ENCODE assay signal across 10 cellular contexts in genomic region chr20:40683221-40683893, GRCh38. TPM values are rescaled to one million over a fixed set of nuclear protein-coding genes. Genes with fewer than 3 reads are reported as not detected.
DNase-seq lines count a peak whose midpoint lies in the region; ATAC-seq and TF ChIP-seq lines count a peak whose summit lies in the region.
"Had no signal": no experiment of that assay in that cellular context is flagged by ENCODE, and none has a peak within 500 bp of the region (broad histone marks: within the 10 kb centered on the region; RNA-seq: fewer than 3 reads in every experiment).

No MANE protein-coding gene starts in this region.

- H4K20me1 ChIP-seq in neural cell (ENCODE audit: insufficient read depth), result peaks cover 12% of the 10 kb centered on the region

- H3K27me3 ChIP-seq in neural cell (ENCODE audit: insufficient read depth, low read depth, low read length), result peaks cover 85% of the 10 kb centered on the region
- no peaks in the 10 kb centered on the region for H3K27me3 ChIP-seq in aorta (ENCODE audit: control insufficient read depth in 1 of 2, insufficient read depth in 2 of 2, low read length in 1 of 2)
- peaks cover 79% of the 10 kb centered on the region for H3K27me3 ChIP-seq in CD4-positive, alpha-beta T cell (ENCODE audit: control insufficient read depth, insufficient read depth, low read length)
- H3K27me3 ChIP-seq in BE2C, result peaks cover 42% of the 10 kb centered on the region

- H3K9me3 ChIP-seq in neural cell (ENCODE audit: low read length) (no peaks in the 10 kb centered on the region), aorta (ENCODE audit: control insufficient read depth, low read length) (no peaks in the 10 kb centered on the region), BE2C (no peaks in the 10 kb centered on the region)
- H3K9me3 ChIP-seq in CD4-positive, alpha-beta T cell (ENCODE audit: control insufficient read depth, low read length), result no peaks in the 10 kb centered on the region

- peaks cover 10% of the 10 kb centered on the region for H3K4me1 Mint-ChIP-seq in activated CD8-positive, alpha-beta T cell treated with anti-CD3 and anti-CD28 coated beads, Interleukin-2, amount 10 ng/mL, durations not matched to agents 7 days and 5 days (ENCODE audit: low read depth)
- H3K4me1 Mint-ChIP-seq in activated CD8-positive, alpha-beta T cell treated with anti-CD3 and anti-CD28 coated beads for 36 hours (ENCODE audit: low read depth), result peaks cover 1% of the 10 kb centered on the region
- H3K4me1 Mint-ChIP-seq in CD4-positive, alpha-beta T cell (ENCODE audit: low read depth), result no peaks in the 10 kb centered on the region

- DNase-seq in activated CD8-positive, alpha-beta T cell treated with anti-CD3 and anti-CD28 coated beads, Interleukin-2, amount 10 ng/mL, durations not matched to agents 7 days and 5 days, result no peak
- DNase-seq in activated CD8-positive, alpha-beta T cell treated with anti-CD3 and anti-CD28 coated beads for 36 hours, result no peak
- DNase-seq in cardiac septum (ENCODE audit: low spot score), result peak; percentile 72
- DNase-seq in aorta, result peak; percentile 80 to 84
- no peak for DNase-seq in CD4-positive, alpha-beta T cell
- DNase-seq in effector CD8-positive, alpha-beta T cell (lab: John Stamatoyannopoulos, UW), result no peak
- no peak for DNase-seq in BE2C
- DNase-seq: SIG-M5; stimulated activated CD4-positive, alpha-beta T cell treated with anti-CD3 and anti-CD28 coated beads, Interleukin-2, amount 100 ng/mL, for 48 hours had no signal

- TF ChIP-seq EP300 in neural cell (conservative IDR thresholded peaks at IDR 0.05; ENCODE audit: poor library complexity, severe bottlenecking), result no peak

- H3K4me1 ChIP-seq in aorta (ENCODE audit: control insufficient read depth in 1 of 2, insufficient read depth in 2 of 2, low read length in 2 of 2) (no peaks in the 10 kb centered on the region), BE2C (no peaks in the 10 kb centered on the region)

- ATAC-seq in activated CD8-positive, alpha-beta T cell treated with anti-CD3 and anti-CD28 coated beads, Interleukin-2, amount 10 ng/mL, durations not matched to agents 7 days and 5 days, result peak; percentile 34
- no peak for ATAC-seq in activated CD8-positive, alpha-beta T cell treated with anti-CD3 and anti-CD28 coated beads for 36 hours
- peak; percentile 38 for ATAC-seq in aorta (ENCODE audit: low FRiP score)
- no peak for ATAC-seq in CD4-positive, alpha-beta T cell (ENCODE audit: poor library complexity)

- no peaks in the 10 kb centered on the region for H3F3A ChIP-seq in neural cell (ENCODE audit: insufficient read depth, low read length, poor library complexity, severe bottlenecking)

- POLR2A ChIA-PET in activated CD8-positive, alpha-beta T cell treated with anti-CD3 and anti-CD28 coated beads, Interleukin-2, amount 10 ng/mL, durations not matched to agents 7 days and 5 days (lab: Charles Lee), result no interaction called here
- POLR2A ChIA-PET in activated CD8-positive, alpha-beta T cell treated with anti-CD3 and anti-CD28 coated beads for 36 hours (lab: Charles Lee), result no interaction called here
- POLR2A ChIA-PET in CD4-positive, alpha-beta T cell (lab: Charles Lee), result no interaction called here

- peaks cover 12% of the 10 kb centered on the region for H3K79me2 ChIP-seq in neural cell (replicated peaks; ENCODE audit: insufficient read depth, low read length)

- H3K4me2 ChIP-seq in neural cell (ENCODE audit: low read length), result no peak overlapping the region

- CTCF ChIA-PET in activated CD8-positive, alpha-beta T cell treated with anti-CD3 and anti-CD28 coated beads, Interleukin-2, amount 10 ng/mL, durations not matched to agents 7 days and 5 days (lab: Charles Lee), result interaction anchor here (1.3 kb wide), 1 partner anchor 9 kb away, joined by 3 read pairs; no protein-coding TSS in a partner anchor
- CTCF ChIA-PET in activated CD8-positive, alpha-beta T cell treated with anti-CD3 and anti-CD28 coated beads for 36 hours (lab: Charles Lee), result no interaction called here
- CTCF ChIA-PET in CD4-positive, alpha-beta T cell (lab: Charles Lee), result no interaction called here

- H2AFZ ChIP-seq in neural cell (ENCODE audit: low read depth, low read length), result no peak overlapping the region

- no peak overlapping the region for H3K9ac ChIP-seq in neural cell (ENCODE audit: low read length)

- no peak overlapping the region for H3K27ac Mint-ChIP-seq in activated CD8-positive, alpha-beta T cell treated with anti-CD3 and anti-CD28 coated beads, Interleukin-2, amount 10 ng/mL, durations not matched to agents 7 days and 5 days
- H3K27ac Mint-ChIP-seq in activated CD8-positive, alpha-beta T cell treated with anti-CD3 and anti-CD28 coated beads for 36 hours, result no peak overlapping the region
- H3K27ac Mint-ChIP-seq in CD4-positive, alpha-beta T cell, result no peak overlapping the region

- no peak for TF ChIP-seq CTCF in activated CD8-positive, alpha-beta T cell treated with anti-CD3 and anti-CD28 coated beads for 36 hours (IDR thresholded peaks at IDR 0.05)
- TF ChIP-seq CTCF in neural cell (IDR thresholded peaks at IDR 0.05; ENCODE audit: poor library complexity, severe bottlenecking) (no peak), BE2C (IDR thresholded peaks at IDR 0.05; ENCODE audit: low read depth, low read length) (no peak)
- no peak for TF ChIP-seq CTCF in CD4-positive, alpha-beta T cell (IDR thresholded peaks at IDR 0.05)

- H3K9me2 ChIP-seq in neural cell (ENCODE audit: insufficient read depth, low read length), result no peaks in the 10 kb centered on the region

- H3K27me3 Mint-ChIP-seq in activated CD8-positive, alpha-beta T cell treated with anti-CD3 and anti-CD28 coated beads, Interleukin-2, amount 10 ng/mL, durations not matched to agents 7 days and 5 days (ENCODE audit: low read depth), result peaks cover 79% of the 10 kb centered on the region
- H3K27me3 Mint-ChIP-seq in activated CD8-positive, alpha-beta T cell treated with anti-CD3 and anti-CD28 coated beads for 36 hours, result peaks cover 71% of the 10 kb centered on the region
- H3K27me3 Mint-ChIP-seq in CD4-positive, alpha-beta T cell, result peaks cover 80% of the 10 kb centered on the region

- H3K4me3 ChIP-seq in neural cell (ENCODE audit: low read length) (peak overlapping the region; percentile 54), aorta (ENCODE audit: low read length in 2 of 2) (peak overlapping the region in 1 of 2 donors; percentile 7), BE2C (ENCODE audit: low read depth, low read length) (no peak overlapping the region)

- H3K4me3 Mint-ChIP-seq in activated CD8-positive, alpha-beta T cell treated with anti-CD3 and anti-CD28 coated beads, Interleukin-2, amount 10 ng/mL, durations not matched to agents 7 days and 5 days, result no peak overlapping the region
- no peak overlapping the region for H3K4me3 Mint-ChIP-seq in activated CD8-positive, alpha-beta T cell treated with anti-CD3 and anti-CD28 coated beads for 36 hours
- no peak overlapping the region for H3K4me3 Mint-ChIP-seq in CD4-positive, alpha-beta T cell

- 40 to 69% methylated on average over 58 of the region's 58 CpGs for WGBS in aorta, 2 donors

- intact Hi-C loops in activated CD8-positive, alpha-beta T cell treated with anti-CD3 and anti-CD28 coated beads for 36 hours (cut with micrococcal nuclease), result loop anchor here (10.0 kb wide), 1 partner anchor 519 kb away; no protein-coding TSS in a partner anchor
- intact Hi-C loops in cardiac septum (cut with DNase I), result no loop called here
- intact Hi-C loops in aorta (cut with DNase I), result loop anchor here in 1 of 2 donors (10.0 kb wide), 1 partner anchor 399 kb away; no protein-coding TSS in a partner anchor
- intact Hi-C loops in CD4-positive, alpha-beta T cell (cut with DNase I, micrococcal nuclease), result no loop called here

- H3K36me3 Mint-ChIP-seq in activated CD8-positive, alpha-beta T cell treated with anti-CD3 and anti-CD28 coated beads, Interleukin-2, amount 10 ng/mL, durations not matched to agents 7 days and 5 days (ENCODE audit: low read depth), result no peaks in the 10 kb centered on the region
- H3K36me3 Mint-ChIP-seq in activated CD8-positive, alpha-beta T cell treated with anti-CD3 and anti-CD28 coated beads for 36 hours (ENCODE audit: low read depth), result no peaks in the 10 kb centered on the region
- no peaks in the 10 kb centered on the region for H3K36me3 Mint-ChIP-seq in CD4-positive, alpha-beta T cell (ENCODE audit: low read depth)

- peaks cover 5% of the 10 kb centered on the region for H3K36me3 ChIP-seq in neural cell (ENCODE audit: insufficient read depth, low read length)
- H3K36me3 ChIP-seq in aorta (ENCODE audit: control insufficient read depth in 1 of 2, insufficient read depth in 2 of 2, low read length in 1 of 2), result no peaks in the 10 kb centered on the region
- H3K36me3 ChIP-seq in BE2C, result no peaks in the 10 kb centered on the region

- H3K27ac ChIP-seq in neural cell (ENCODE audit: low read length), result no peak overlapping the region
- no peak overlapping the region for H3K27ac ChIP-seq in aorta (ENCODE audit: low read depth in 1 of 2, low read length in 2 of 2)
- no peak overlapping the region for H3K27ac ChIP-seq in CD4-positive, alpha-beta T cell (ENCODE audit: low read depth, low read length)

- TF ChIP-seq RAD21 in neural cell (conservative IDR thresholded peaks at IDR 0.05), result no peak

- H3K9me3 Mint-ChIP-seq in activated CD8-positive, alpha-beta T cell treated with anti-CD3 and anti-CD28 coated beads, Interleukin-2, amount 10 ng/mL, durations not matched to agents 7 days and 5 days (ENCODE audit: insufficient read depth), result no peaks in the 10 kb centered on the region
- no peaks in the 10 kb centered on the region for H3K9me3 Mint-ChIP-seq in activated CD8-positive, alpha-beta T cell treated with anti-CD3 and anti-CD28 coated beads for 36 hours
- H3K9me3 Mint-ChIP-seq in CD4-positive, alpha-beta T cell, result no peaks in the 10 kb centered on the region

TF ChIP-seq in neural cell, 6 proteins besides CTCF, POLR2A, EP300 and RAD21:
- TF ChIP-seq MXI1 (conservative IDR thresholded peaks at IDR 0.05; ENCODE audit: poor library complexity, severe bottlenecking), result no peak
- TF ChIP-seq SMC3 (conservative IDR thresholded peaks at IDR 0.05; ENCODE audit: poor library complexity), result no peak
- peak; percentile 8 for TF ChIP-seq POLR2AphosphoS5 (IDR thresholded peaks at IDR 0.05)

RNA-seq across cellular contexts. Expression of gene MAFB, which starts 5.7 kb away (rescaled TPM):
- under 1 TPM in 1 of 2 experiments, not detected in 1; 0.08 TPM for total RNA-seq in activated CD8-positive, alpha-beta T cell treated with anti-CD3 and anti-CD28 coated beads, Interleukin-2, amount 10 ng/mL, durations not matched to agents 7 days and 5 days
- total RNA-seq in activated CD8-positive, alpha-beta T cell treated with anti-CD3 and anti-CD28 coated beads for 36 hours, result not detected
- total RNA-seq in cardiac septum, result 6.8 TPM
- 4.7 and 5.6 TPM in 2 replicates for polyA plus RNA-seq in neural cell
- 10.5 and 11.0 TPM in 2 replicates for polyA minus RNA-seq in neural cell
- total RNA-seq in aorta, result 10 to 100 TPM; 55.0 to 66.3 TPM
- 10 to 100 TPM in 1 of 2 donors, 1 to 10 TPM in 1; 4.2 to 20.8 TPM for polyA plus RNA-seq in aorta
- total RNA-seq in CD4-positive, alpha-beta T cell, result 1 to 10 TPM; 3.3 to 3.7 TPM
- 3.1 TPM for polyA plus RNA-seq in BE2C (2012; ENCODE audit: insufficient read depth, insufficient read length, low read depth)

Comparison
In these comparisons a context has a peak if more than half of its experiments do, and no peak if none do; other contexts are left out.
1. ATAC-seq: peak in activated CD8-positive, alpha-beta T cell treated with anti-CD3 and anti-CD28 coated beads, Interleukin-2, amount 10 ng/mL, durations not matched to agents 7 days and 5 days (single experiment) and aorta (single experiment); none in activated CD8-positive, alpha-beta T cell treated with anti-CD3 and anti-CD28 coated beads for 36 hours (single experiment) and CD4-positive, alpha-beta T cell (single experiment).
2. DNase-seq: peak in cardiac septum (single experiment) and aorta (2 of 2); none in activated CD8-positive, alpha-beta T cell treated with anti-CD3 and anti-CD28 coated beads, Interleukin-2, amount 10 ng/mL, durations not matched to agents 7 days and 5 days (single experiment), activated CD8-positive, alpha-beta T cell treated with anti-CD3 and anti-CD28 coated beads for 36 hours (single experiment), CD4-positive, alpha-beta T cell (0 of 10), effector CD8-positive, alpha-beta T cell (single experiment) and BE2C (single experiment).